8 cellular contexts compared by ENCODE assay signal in genomic region chr17:8186787-8187516, GRCh38. TPM values are rescaled to one million over a fixed set of nuclear protein-coding genes. Genes with fewer than 3 reads are reported as not detected.
DNase-seq lines count a peak whose midpoint lies in the region; ATAC-seq and TF ChIP-seq lines count a peak whose summit lies in the region.

No MANE protein-coding gene starts in this region.

- no peaks in the 10 kb centered on the region for H3K27me3 ChIP-seq in ascending aorta
- H3K27me3 ChIP-seq in hepatocyte, result no peaks in the 10 kb centered on the region
- no peaks in the 10 kb centered on the region for H3K27me3 ChIP-seq in rectal smooth muscle tissue (ENCODE audit: control insufficient read depth, insufficient read depth, low read length)
- H3K27me3 ChIP-seq in uterus, result no peaks in the 10 kb centered on the region

- no peak overlapping the region for H3K27ac Mint-ChIP-seq in T-helper 2 cell treated with Interferon-gamma antibody and Interleukin-4, amounts not matched to agents 5 μg/mL and 100 μg/mL, for 36 hours

- H3K27ac ChIP-seq in ascending aorta (peak overlapping the region; percentile 88 to 96), hepatocyte (peak overlapping the region; percentile 96), rectal smooth muscle tissue (ENCODE audit: low read depth, low read length) (peak overlapping the region; percentile 84), uterus (peak overlapping the region; percentile 97 to 99)

- no peak overlapping the region for H2AFZ ChIP-seq in hepatocyte

- peak overlapping the region; percentile 63 for H3K9ac ChIP-seq in rectal smooth muscle tissue (ENCODE audit: low read length)

- peaks cover 15% of the 10 kb centered on the region for H3K27me3 Mint-ChIP-seq in T-helper 2 cell treated with Interferon-gamma antibody and Interleukin-4, amounts not matched to agents 5 μg/mL and 100 μg/mL, for 36 hours (ENCODE audit: low read depth)

- H3K9me2 ChIP-seq in hepatocyte (replicated peaks; ENCODE audit: insufficient read depth), result no peaks in the 10 kb centered on the region

- no peaks in the 10 kb centered on the region for H3K36me3 ChIP-seq in ascending aorta
- H3K36me3 ChIP-seq in hepatocyte (replicated peaks; ENCODE audit: insufficient read depth, low read depth), result no peaks in the 10 kb centered on the region
- H3K36me3 ChIP-seq in rectal smooth muscle tissue (ENCODE audit: control insufficient read depth, insufficient read depth, low read length), result no peaks in the 10 kb centered on the region
- H3K36me3 ChIP-seq in uterus, result no peaks in the 10 kb centered on the region

- no peaks in the 10 kb centered on the region for H4K20me1 ChIP-seq in hepatocyte (ENCODE audit: insufficient read depth, poor library complexity, severe bottlenecking)

- intact Hi-C loops in ascending aorta (cut with DNase I) (loop anchor here (1.0 to 5.0 kb wide), 6 partner anchors 24 to 110 kb away; partner anchors contain the start of genes SLC25A35 and VAMP2), uterus (cut with DNase I; ENCODE audit: low total_unique reads) (loop anchor here (5.0 to 10.0 kb wide), 2 partner anchors 35 to 62 kb away; partner anchors contain the start of gene HES7)

- H3K4me3 Mint-ChIP-seq in T-helper 2 cell treated with Interferon-gamma antibody and Interleukin-4, amounts not matched to agents 5 μg/mL and 100 μg/mL, for 36 hours, result no peak overlapping the region

- H3K4me1 Mint-ChIP-seq in T-helper 2 cell treated with Interferon-gamma antibody and Interleukin-4, amounts not matched to agents 5 μg/mL and 100 μg/mL, for 36 hours (ENCODE audit: low read depth), result peaks cover 17% of the 10 kb centered on the region

- no peaks in the 10 kb centered on the region for H3K36me3 Mint-ChIP-seq in T-helper 2 cell treated with Interferon-gamma antibody and Interleukin-4, amounts not matched to agents 5 μg/mL and 100 μg/mL, for 36 hours (ENCODE audit: low read depth)

- H3K4me1 ChIP-seq in ascending aorta, result peaks cover 14 to 28% of the 10 kb centered on the region in 2 donors
- peaks cover 12% of the 10 kb centered on the region for H3K4me1 ChIP-seq in hepatocyte (ENCODE audit: insufficient read depth)
- H3K4me1 ChIP-seq in rectal smooth muscle tissue (ENCODE audit: control insufficient read depth, insufficient read depth, low read length), result peaks cover 17% of the 10 kb centered on the region
- peaks cover 8 to 13% of the 10 kb centered on the region in 2 donors for H3K4me1 ChIP-seq in uterus

- ATAC-seq in HG02588 (IDR thresholded peaks at IDR 0.05; ENCODE audit: unreplicated experiment), result peak; percentile 19

- peak overlapping the region; percentile 76 for H3K4me2 ChIP-seq in hepatocyte

- H3K9me3 ChIP-seq in ascending aorta (no peaks in the 10 kb centered on the region), hepatocyte (ENCODE audit: low read depth) (no peaks in the 10 kb centered on the region), uterus (no peaks in the 10 kb centered on the region)

- no peaks in the 10 kb centered on the region for H3K9me3 Mint-ChIP-seq in T-helper 2 cell treated with Interferon-gamma antibody and Interleukin-4, amounts not matched to agents 5 μg/mL and 100 μg/mL, for 36 hours

- under 1% methylated on average over 32 of the region's 32 CpGs for WGBS in hepatocyte (ENCODE audit: low lambda C conversion rate, missing lambda C conversion rate)

- H3K79me2 ChIP-seq in hepatocyte, result peaks cover 9% of the 10 kb centered on the region

- TF ChIP-seq CTCF in ascending aorta (IDR thresholded peaks at IDR 0.05) (peak in 1 of 3 experiments; percentile 46), hepatocyte (IDR thresholded peaks at IDR 0.05; ENCODE audit: poor library complexity) (peak; percentile 50), uterus (IDR thresholded peaks at IDR 0.05) (peak; percentile 46 to 63 (median 56))

- no peak for TF ChIP-seq POLR2A in uterus (IDR thresholded peaks at IDR 0.05)

- H3K4me3 ChIP-seq in ascending aorta (peak overlapping the region; percentile 70 to 75), hepatocyte (peak overlapping the region; percentile 96), rectal smooth muscle tissue (ENCODE audit: low read length) (peak overlapping the region; percentile 94), uterus (peak overlapping the region; percentile 62 to 66)

- DNase-seq in DMS153 treated with DMSO at 0.1 percent for 48 hours (lab: John Stamatoyannopoulos, UW; ENCODE audit: unreplicated experiment) (peak; percentile 61), NCI-H187 treated with DMSO at 0.1 percent for 48 hours (lab: John Stamatoyannopoulos, UW) (peak; percentile 28), ascending aorta (ENCODE audit: low spot score in 2 of 2) (peak; percentile 83 to 97), hepatocyte (ENCODE audit: low spot score) (peak; percentile 96), uterus (peak; percentile 94 to 97)
- peak; percentile 93 for DNase-seq in T-helper 2 cell treated with Interferon-gamma antibody and Interleukin-4, amounts not matched to agents 5 μg/mL and 100 μg/mL, for 36 hours (ENCODE audit: low spot score)

RNA-seq across cellular contexts. Expression of gene BORCS6, which starts 3.0 kb away (rescaled TPM):
- total RNA-seq in ascending aorta (29.5 TPM), hepatocyte (9.4 and 10.7 TPM in 2 replicates), uterus (1 to 10 TPM in 3 of 4 donors, under 1 TPM in 1; under 0.01 to 9.0 (median 6.1) TPM)
- 7.7 and 10.2 TPM in 2 replicates for polyA plus RNA-seq in hepatocyte

RNA-seq across cellular contexts. Expression of gene TMEM107, which starts 10.8 kb away (rescaled TPM):
- total RNA-seq in ascending aorta (1.6 TPM), hepatocyte (21.1 and 25.3 TPM in 2 replicates), uterus (10 to 100 TPM in 3 of 4 donors, under 1 TPM in 1; 0.77 to 42.6 (median 25.1) TPM)
- polyA plus RNA-seq in hepatocyte, result 12.8 and 13.6 TPM in 2 replicates

RNA-seq across cellular contexts. Expression of gene AURKB, which starts 23.4 kb away (rescaled TPM):
- total RNA-seq in ascending aorta (not detected), hepatocyte (9.3 and 9.9 TPM in 2 replicates), uterus (10 to 100 TPM in 1 of 4 donors, not detected in 3; 12.8 TPM)
- 25.3 and 27.5 TPM in 2 replicates for polyA plus RNA-seq in hepatocyte

RNA-seq across cellular contexts. Expression of gene VAMP2, which starts 24.2 kb away (rescaled TPM):
- 28.3 TPM for total RNA-seq in ascending aorta
- 8.2 and 8.5 TPM in 2 replicates for total RNA-seq in hepatocyte
- 44.6 and 85.7 TPM in 2 replicates for polyA plus RNA-seq in hepatocyte
- 100 to 1,000 TPM in 1 of 4 donors, 10 to 100 TPM in 2, 1 to 10 TPM in 1; 6.7 to 150 (median 14.1) TPM for total RNA-seq in uterus

RNA-seq across cellular contexts. Expression of gene PER1, which starts 34.7 kb away (rescaled TPM):
- total RNA-seq in ascending aorta (178 TPM), hepatocyte (35.3 and 36.5 TPM in 2 replicates), uterus (100 to 1,000 TPM in 3 of 4 donors, 10 to 100 TPM in 1; 20.0 to 396 (median 163) TPM)
- 107 and 143 TPM in 2 replicates for polyA plus RNA-seq in hepatocyte

Comparison
In these comparisons a context has a peak if more than half of its experiments do, and no peak if none do; other contexts are left out.
1. Peak in every context shown above with its lines: DNase-seq, ATAC-seq, H3K4me3 ChIP-seq and H3K27ac ChIP-seq.
2. DNase-seq: peak in every context shown above with its lines; median percentile 96 in hepatocyte; 96 in uterus; 93 in T-helper 2 cell treated with Interferon-gamma antibody and Interleukin-4, amounts not matched to agents 5 μg/mL and 100 μg/mL, for 36 hours; 90 in ascending aorta; 61 in DMS153 treated with DMSO at 0.1 percent for 48 hours; 28 in NCI-H187 treated with DMSO at 0.1 percent for 48 hours.